18 cellular contexts compared by ENCODE assay signal in genomic region chr9:133525677-133526076, GRCh38. TPM values are rescaled to one million over a fixed set of nuclear protein-coding genes. Genes with fewer than 3 reads are reported as not detected.
DNase-seq lines count a peak whose midpoint lies in the region; ATAC-seq and TF ChIP-seq lines count a peak whose summit lies in the region.
"Had no signal": no experiment of that assay in that cellular context is flagged by ENCODE, and none has a peak within 500 bp of the region (broad histone marks: within the 10 kb centered on the region; RNA-seq: fewer than 3 reads in every experiment).

No MANE protein-coding gene starts in this region.

- H3K36me3 ChIP-seq in WERI-Rb-1 (no peaks in the 10 kb centered on the region), mesenchymal stem cell (ENCODE audit: control insufficient read depth in 1 of 2, insufficient read depth in 2 of 2, low read depth in 1 of 2, low read length in 2 of 2) (no peaks in the 10 kb centered on the region)
- H3K36me3 ChIP-seq: BLaER1, SJCRH30 had no signal

- H4K5ac ChIP-seq in H9 (ENCODE audit: insufficient read length, low read depth, low read length), result no peak overlapping the region

- no peaks in the 10 kb centered on the region for H3K9me3 Mint-ChIP-seq in H9
- H3K9me3 Mint-ChIP-seq: CD8-positive, alpha-beta memory T cell; IgD-negative memory B cell had no signal

- H3K27me3 ChIP-seq in H9 (ENCODE audit: insufficient read depth, low read length) (no peaks in the 10 kb centered on the region), WERI-Rb-1 (ENCODE audit: insufficient read depth, low read depth, severe bottlenecking) (no peaks in the 10 kb centered on the region), mesenchymal stem cell (ENCODE audit: control insufficient read depth in 1 of 2, insufficient read depth in 1 of 2, low read length in 2 of 2) (peaks cover 77 to 81% of the 10 kb centered on the region in 2 experiments), foreskin keratinocyte (peaks cover 82% of the 10 kb centered on the region)
- H3K27me3 ChIP-seq: BLaER1, SJCRH30 had no signal

- no peak overlapping the region for H2BK20ac ChIP-seq in H9 (ENCODE audit: low read depth, low read length, poor library complexity, severe bottlenecking)

- H3K18ac ChIP-seq in H9 (ENCODE audit: insufficient read length, low read depth, low read length), result no peak overlapping the region
- no peak overlapping the region for H3K18ac ChIP-seq in mesenchymal stem cell (ENCODE audit: low read depth in 1 of 2, low read length in 2 of 2)

- ATAC-seq in foreskin keratinocyte (no peak), GM21576 (IDR thresholded peaks at IDR 0.05; ENCODE audit: unreplicated experiment) (no peak)

- no peak overlapping the region for H4K91ac ChIP-seq in H9 (ENCODE audit: insufficient read length, low read depth, low read length)
- H4K91ac ChIP-seq in mesenchymal stem cell (ENCODE audit: low read length), result no peak overlapping the region

- no peak overlapping the region for H3K27ac ChIP-seq in H9 (ENCODE audit: insufficient read length, low read depth, low read length)
- peak overlapping the region; percentile 89 for H3K27ac ChIP-seq in WERI-Rb-1
- no peak overlapping the region for H3K27ac ChIP-seq in mesenchymal stem cell (ENCODE audit: low read length, poor library complexity, severe bottlenecking)
- H3K27ac ChIP-seq in foreskin keratinocyte, result no peak overlapping the region
- H3K27ac ChIP-seq: BLaER1, SJCRH30 had no signal

- peak overlapping the region in 1 of 3 experiments; percentile 2; a peak in 2 of 7 replicates for H3K27ac Mint-ChIP-seq in H9
- H3K27ac Mint-ChIP-seq: CD8-positive, alpha-beta memory T cell had no signal

- H3K9ac ChIP-seq in H9 (ENCODE audit: extremely low read depth, insufficient read length, low read length) (no peak overlapping the region), mesenchymal stem cell (ENCODE audit: low read length) (no peak overlapping the region)
- H3K9ac ChIP-seq: BLaER1 had no signal

- H3K14ac ChIP-seq in H9 (ENCODE audit: insufficient read depth, low read length) (no peak overlapping the region), mesenchymal stem cell (ENCODE audit: low read length in 2 of 2) (no peak overlapping the region)

- H2AFZ ChIP-seq in H9 (ENCODE audit: low read length) (no peak overlapping the region), mesenchymal stem cell (ENCODE audit: low read depth, low read length) (no peak overlapping the region)

- H3K23ac ChIP-seq in H9 (ENCODE audit: insufficient read length, low read depth, low read length) (no peak overlapping the region), mesenchymal stem cell (ENCODE audit: low read length in 2 of 2) (no peak overlapping the region)

- peaks cover 23 to 42% of the 10 kb centered on the region in 2 experiments for H3K4me1 Mint-ChIP-seq in H9
- H3K4me1 Mint-ChIP-seq: CD8-positive, alpha-beta memory T cell had no signal

- H3K4me2 ChIP-seq in H9 (ENCODE audit: insufficient read depth, insufficient read length, low read length), result no peak overlapping the region
- no peak overlapping the region for H3K4me2 ChIP-seq in mesenchymal stem cell (ENCODE audit: low read length, poor library complexity, severe bottlenecking)

- no peaks in the 10 kb centered on the region for H3K23me2 ChIP-seq in H9 (ENCODE audit: insufficient read length, low read depth, low read length, poor library complexity, severe bottlenecking)

- H3K9me3 ChIP-seq in H9 (ENCODE audit: control insufficient read depth, low read depth, low read length) (no peaks in the 10 kb centered on the region), WERI-Rb-1 (ENCODE audit: severe bottlenecking) (no peaks in the 10 kb centered on the region), mesenchymal stem cell (ENCODE audit: control insufficient read depth, low read length) (no peaks in the 10 kb centered on the region)
- H3K9me3 ChIP-seq: BLaER1, SJCRH30 had no signal

- H3K36me3 Mint-ChIP-seq in H9 (ENCODE audit: insufficient read depth in 1 of 3, low read depth in 3 of 3), result no peaks in the 10 kb centered on the region; a peak in 1 of 7 replicates
- H3K36me3 Mint-ChIP-seq: CD8-positive, alpha-beta memory T cell; IgD-negative memory B cell had no signal

- no peak overlapping the region for H3K4me3 Mint-ChIP-seq in H9
- H3K4me3 Mint-ChIP-seq: CD8-positive, alpha-beta memory T cell; IgD-negative memory B cell had no signal

- no peak for DNase-seq in H9
- no peak for DNase-seq in WERI-Rb-1
- DNase-seq in mesenchymal stem cell, result no peak
- DNase-seq in renal cortical epithelial cell (ENCODE audit: low read depth), result peak; percentile 4
- no peak for DNase-seq in nucleus accumbens (lab: John Stamatoyannopoulos, UW)
- no peak for DNase-seq in foreskin keratinocyte
- DNase-seq: CD8-positive, alpha-beta memory T cell; DMS153; EL; NCI-H1436 treated with DMSO at 0.1 percent for 48 hours; NCI-H226; NCI-H526 treated with DMSO at 0.1 percent for 48 hours; SJCRH30 had no signal

- no peak overlapping the region for H2BK5ac ChIP-seq in H9 (ENCODE audit: insufficient read length, low read length)
- no peak overlapping the region for H2BK5ac ChIP-seq in mesenchymal stem cell (ENCODE audit: low read depth, low read length, poor library complexity, severe bottlenecking)

- H3K4me3 ChIP-seq in WERI-Rb-1 (ENCODE audit: low read depth, low read length) (no peak overlapping the region), mesenchymal stem cell (ENCODE audit: insufficient read depth in 1 of 2, low read depth in 1 of 2, low read length in 2 of 2) (no peak overlapping the region)
- H3K4me3 ChIP-seq: BLaER1, SJCRH30 had no signal

- H3K4me1 ChIP-seq in H9 (ENCODE audit: insufficient read depth, low read length), result peaks cover 4% of the 10 kb centered on the region; the same call in 1 of the 2 replicates
- peaks cover 32% of the 10 kb centered on the region for H3K4me1 ChIP-seq in mesenchymal stem cell (ENCODE audit: control insufficient read depth, insufficient read depth, low read depth, low read length)
- H3K4me1 ChIP-seq in foreskin keratinocyte, result no peaks in the 10 kb centered on the region

- H3K27me3 Mint-ChIP-seq in H9 (ENCODE audit: low read depth), result peaks cover 20% of the 10 kb centered on the region

- H2BK120ac ChIP-seq in H9 (ENCODE audit: low read depth, low read length, poor library complexity, severe bottlenecking), result no peak overlapping the region
- peak overlapping the region; percentile 36 for H2BK120ac ChIP-seq in mesenchymal stem cell (ENCODE audit: low read depth, low read length)

- H2AK5ac ChIP-seq in H9 (ENCODE audit: insufficient read length, low read length) (no peak overlapping the region), mesenchymal stem cell (ENCODE audit: low read length, severe bottlenecking) (no peak overlapping the region)

- H2BK15ac ChIP-seq in H9 (ENCODE audit: low read depth, low read length) (no peak overlapping the region), mesenchymal stem cell (ENCODE audit: low read depth, poor library complexity, severe bottlenecking) (no peak overlapping the region)

- H2BK12ac ChIP-seq in H9 (ENCODE audit: insufficient read length, low read depth, low read length) (no peak overlapping the region), mesenchymal stem cell (ENCODE audit: low read length in 2 of 2) (no peak overlapping the region)

- H3K79me2 ChIP-seq in H9 (ENCODE audit: insufficient read depth, low read length), result no peaks in the 10 kb centered on the region

- WGBS in H9 (ENCODE audit: extremely low coverage, insufficient read length, low lambda C conversion rate), result no CpG with 5 or more reads among the region's 8 CpGs
- WGBS in mesenchymal stem cell, result 78% methylated on average over 8 of the region's 8 CpGs

- H4K8ac ChIP-seq in H9 (replicated peaks; ENCODE audit: insufficient read length, low read depth, low read length) (no peak overlapping the region), mesenchymal stem cell (ENCODE audit: low read length) (no peak overlapping the region)

- peak; percentile 19; the same call in 2 of the 3 replicates for TF ChIP-seq CTCF in H9 (conservative IDR thresholded peaks at IDR 0.05)
- no peak for TF ChIP-seq CTCF in WERI-Rb-1 (IDR thresholded peaks at IDR 0.05; ENCODE audit: low read depth, low read length)
- TF ChIP-seq CTCF in foreskin keratinocyte (conservative IDR thresholded peaks at IDR 0.05), result no peak

- no peak overlapping the region for H3K56ac ChIP-seq in H9 (ENCODE audit: insufficient read length, low read depth, low read length)

- no peaks in the 10 kb centered on the region for H4K20me1 ChIP-seq in H9 (ENCODE audit: control insufficient read depth, insufficient read depth, insufficient read length)

- H3T11ph ChIP-seq in H9 (ENCODE audit: low read length), result no peak overlapping the region

- H3K79me1 ChIP-seq in H9 (ENCODE audit: insufficient read depth, low read depth, low read length, poor library complexity, severe bottlenecking) (no peaks in the 10 kb centered on the region), mesenchymal stem cell (replicated peaks; ENCODE audit: low read length, poor library complexity, severe bottlenecking) (no peaks in the 10 kb centered on the region)

- H3K4ac ChIP-seq in H9 (ENCODE audit: low read depth, low read length) (no peak overlapping the region), mesenchymal stem cell (ENCODE audit: low read depth in 1 of 2, low read length in 2 of 2) (no peak overlapping the region)

RNA-seq across cellular contexts. Expression of gene MYMK, which starts 0.9 kb away (rescaled TPM):
- not detected in 2 replicates for total RNA-seq in H9 (2021)
- not detected for polyA plus RNA-seq in mesenchymal stem cell (2013, experiment 1 of 2)
- polyA plus RNA-seq in mesenchymal stem cell (2013, experiment 2 of 2), result not detected
- not detected in 2 replicates for total RNA-seq in renal cortical epithelial cell
- not detected in 2 replicates for total RNA-seq in foreskin keratinocyte
- polyA plus RNA-seq in foreskin keratinocyte, result not detected in 2 replicates
- total RNA-seq: CD8-positive, alpha-beta memory T cell; HT-29 had no signal
- polyA plus RNA-seq: CD8-positive, alpha-beta memory T cell; IgD-negative memory B cell had no signal

RNA-seq across cellular contexts. Expression of gene ADAMTSL2, which starts 8.8 kb away (rescaled TPM):
- 0.61 and 0.86 TPM in 2 replicates for total RNA-seq in H9 (2021)
- polyA plus RNA-seq in mesenchymal stem cell (2013, experiment 1 of 2), result 0.22 TPM
- 0.21 TPM for polyA plus RNA-seq in mesenchymal stem cell (2013, experiment 2 of 2)
- total RNA-seq in renal cortical epithelial cell, result 0.05 TPM in 1 of 2 replicates, not detected in the other
- total RNA-seq in foreskin keratinocyte, result not detected in 2 replicates
- polyA plus RNA-seq in foreskin keratinocyte, result not detected in 2 replicates
- total RNA-seq: CD8-positive, alpha-beta memory T cell; LHCN-M2 had no signal
- polyA plus RNA-seq: CD8-positive, alpha-beta memory T cell; IgD-negative memory B cell had no signal

RNA-seq across cellular contexts. Expression of gene SLC2A6, which starts 46.8 kb away (rescaled TPM):
- total RNA-seq in H9 (2021) (18.7 and 19.5 TPM in 2 replicates), renal cortical epithelial cell (21.7 and 60.1 TPM in 2 replicates), foreskin keratinocyte (33.7 and 41.7 TPM in 2 replicates)
- polyA plus RNA-seq in mesenchymal stem cell (2013, experiment 1 of 2), result 29.4 TPM
- polyA plus RNA-seq in mesenchymal stem cell (2013, experiment 2 of 2), result 28.2 TPM
- 30.9 and 37.1 TPM in 2 replicates for polyA plus RNA-seq in foreskin keratinocyte
